Comparison of ENCODE assay signal across 35 cellular contexts in genomic region chr4:107215222-107215621, GRCh38.
"Had no signal": no experiment of that assay in that cellular context is flagged by ENCODE, and none has a peak within 500 bp of the region (broad histone marks: within the 10 kb centered on the region; RNA-seq: fewer than 3 reads in every experiment).

No MANE protein-coding gene starts in this region.

- H3K4me3 ChIP-seq: MG63 had no signal

- H3K36me3 ChIP-seq: MG63 had no signal

- H3K9me3 ChIP-seq: MG63 had no signal

- H3K27me3 ChIP-seq: MG63 had no signal

- DNase-seq: Karpas-422, Kasumi-1, MG63, MM.1S, MV-4-11, NCI-H1048, NCI-H1092, NCI-H1092 treated with DMSO at 0.1 percent for 48 hours, NCI-H1105, NCI-H1105 treated with DMSO at 0.1 percent for 48 hours, NCI-H1417, NCI-H1417 treated with DMSO at 0.1 percent for 48 hours, NCI-H1436, NCI-H1436 treated with DMSO at 0.1 percent for 48 hours, NCI-H146, NCI-H1694, NCI-H1694 treated with DMSO at 0.1 percent for 48 hours, NCI-H187, NCI-H187 treated with DMSO at 0.1 percent for 48 hours, NCI-H1930, NCI-H2029, NCI-H2029 treated with DMSO at 0.1 percent for 48 hours, NCI-H2081, NCI-H2081 treated with DMSO at 0.1 percent for 48 hours, NCI-H2107, NCI-H2171, NCI-H2171 treated with DMSO at 0.1 percent for 48 hours, NCI-H2227 treated with DMSO at 0.1 percent for 48 hours, NCI-H226, NCI-H345, NCI-H446, NCI-H446 treated with DMSO at 0.1 percent for 48 hours, NCI-H510A, NCI-H510A treated with DMSO at 0.1 percent for 48 hours, NCI-H524 treated with DMSO at 0.1 percent for 48 hours had no signal
